In genomic region chr15:67836134-67836455, GRCh38 we compare ENCODE assay signal across 9 cellular contexts. TPM values are rescaled to one million over a fixed set of nuclear protein-coding genes. Genes with fewer than 3 reads are reported as not detected.
DNase-seq lines count a peak whose midpoint lies in the region; ATAC-seq, FAIRE-seq and TF ChIP-seq lines count a peak whose summit lies in the region.
"Had no signal": no experiment of that assay in that cellular context is flagged by ENCODE, and none has a peak within 500 bp of the region (broad histone marks: within the 10 kb centered on the region; RNA-seq: fewer than 3 reads in every experiment).

No MANE protein-coding gene starts in this region.

- no peak overlapping the region for H2BK12ac ChIP-seq in mesenchymal stem cell (ENCODE audit: low read length in 2 of 2)

- H3K79me1 ChIP-seq in mesenchymal stem cell (replicated peaks; ENCODE audit: low read length, poor library complexity, severe bottlenecking): peaks cover under 1% of the 10 kb centered on the region

- DNase-seq in heart right ventricle (no peak), left ventricle myocardium superior (no peak), K562 (ENCODE audit: extremely low read depth in 1 of 4, low spot score in 3 of 4) (no peak), mesenchymal stem cell (no peak), vagina (ENCODE audit: extremely low spot score in 2 of 2) (no peak), NCI-H1092 treated with DMSO at 0.1 percent for 48 hours (lab: John Stamatoyannopoulos, UW) (no peak), HK-2 (ENCODE audit: unreplicated experiment) (no peak), 8988T (no peak)

- no TSS peak for BruUV-seq in K562 (replicated peaks; lab: Mats Ljungman, UMichigan)

- H3K9me1 ChIP-seq in K562 (ENCODE audit: control insufficient read depth, insufficient read depth, low read length): no peaks in the 10 kb centered on the region

- no peak overlapping the region for H2BK120ac ChIP-seq in mesenchymal stem cell (ENCODE audit: low read depth, low read length)

- no peak for FAIRE-seq in K562 (lab: Jason Lieb, UNC)

- H4K20me1 ChIP-seq in K562 (replicated peaks; ENCODE audit: control insufficient read depth, insufficient read depth, low read length): no peaks in the 10 kb centered on the region; the same call in 1 of the 2 replicates

- H2AFZ ChIP-seq in K562 (ENCODE audit: low read depth, low read length) (no peak overlapping the region), mesenchymal stem cell (ENCODE audit: low read depth, low read length) (no peak overlapping the region)

- H2AK5ac ChIP-seq in mesenchymal stem cell (ENCODE audit: low read length, severe bottlenecking): no peak overlapping the region

- H2BK15ac ChIP-seq in mesenchymal stem cell (ENCODE audit: low read depth, poor library complexity, severe bottlenecking): no peak overlapping the region

- TF ChIP-seq EP300 in K562 (IDR thresholded peaks at IDR 0.05; ENCODE audit: low read length): no peak

- no peaks in the 10 kb centered on the region for H3K79me2 ChIP-seq in K562 (ENCODE audit: control insufficient read depth, insufficient read depth, low read length)

- H3K4me3 ChIP-seq in heart right ventricle (peak overlapping the region; percentile 10 to 52 (median 45)), K562 (no peak overlapping the region), mesenchymal stem cell (ENCODE audit: insufficient read depth in 1 of 2, low read depth in 1 of 2, low read length in 2 of 2) (peak overlapping the region in 1 of 2 experiments; percentile 70), vagina (peak overlapping the region; percentile 38 to 46)

- ATAC-seq in heart right ventricle (no peak), left ventricle myocardium superior (no peak), K562 (no peak)

- H4K91ac ChIP-seq in mesenchymal stem cell (ENCODE audit: low read length): no peak overlapping the region

- H3K36me3 ChIP-seq in heart right ventricle (no peaks in the 10 kb centered on the region), K562 (ENCODE audit: control insufficient read depth, insufficient read depth, low read length) (no peaks in the 10 kb centered on the region), mesenchymal stem cell (ENCODE audit: control insufficient read depth in 1 of 2, insufficient read depth in 2 of 2, low read depth in 1 of 2, low read length in 2 of 2) (no peaks in the 10 kb centered on the region), vagina (no peaks in the 10 kb centered on the region)

- no peak overlapping the region for H4K8ac ChIP-seq in mesenchymal stem cell (ENCODE audit: low read length)

- TF ChIP-seq CTCF in heart right ventricle (IDR thresholded peaks at IDR 0.05) (no peak), K562 (IDR thresholded peaks at IDR 0.05 in 2 of 3, conservative IDR thresholded peaks at IDR 0.05 in 1 of 3; ENCODE audit: insufficient read depth in 2 of 3, low read depth in 1 of 3, low read length in 3 of 3) (no peak), vagina (IDR thresholded peaks at IDR 0.05) (no peak)

- peaks cover 27 to 53% (median 51%) of the 10 kb centered on the region in 7 donors for H3K27me3 ChIP-seq in heart right ventricle
- peaks cover 2 to 29% of the 10 kb centered on the region in 2 experiments; a peak in 4 of 5 replicates for H3K27me3 ChIP-seq in K562 (ENCODE audit: control insufficient read depth in 2 of 2, insufficient read depth in 2 of 2, low read length in 2 of 2)
- peaks cover 59 to 64% of the 10 kb centered on the region in 2 experiments for H3K27me3 ChIP-seq in mesenchymal stem cell (ENCODE audit: control insufficient read depth in 1 of 2, insufficient read depth in 1 of 2, low read length in 2 of 2)
- H3K27me3 ChIP-seq in vagina: peaks cover 17% of the 10 kb centered on the region

- TF ChIP-seq POLR2A in K562 (conservative IDR thresholded peaks at IDR 0.05) (no peak), vagina (IDR thresholded peaks at IDR 0.05) (no peak)

- no peak overlapping the region for H3K23ac ChIP-seq in mesenchymal stem cell (ENCODE audit: low read length in 2 of 2)

- no peak for TF ChIP-seq RAD21 in K562 (CRISPR knock-in tag; conservative IDR thresholded peaks at IDR 0.05 in 1 of 2, IDR thresholded peaks at IDR 0.05 in 1 of 2)

- H3K9me3 ChIP-seq in heart right ventricle (no peaks in the 10 kb centered on the region), K562 (replicated peaks; ENCODE audit: control insufficient read depth, insufficient read depth, low read depth, low read length) (no peaks in the 10 kb centered on the region), mesenchymal stem cell (ENCODE audit: control insufficient read depth, low read length) (no peaks in the 10 kb centered on the region), vagina (no peaks in the 10 kb centered on the region)

- intact Hi-C loops in heart right ventricle (cut with DNase I) (loop anchor here (1.0 to 10.0 kb wide), 13 partner anchors 61 to 891 kb away; partner anchors contain the start of genes C15orf61 (in 3 of the 10) and MAP2K5 (in 1 of the 10)), left ventricle myocardium superior (cut with micrococcal nuclease) (loop anchor here (10.0 kb wide), 1 partner anchor 381 kb away; no protein-coding TSS in a partner anchor), K562 (cut with micrococcal nuclease) (loop anchor here (1.0 to 10.0 kb wide), 2 partner anchors 379 to 531 kb away; no protein-coding TSS in a partner anchor), vagina (cut with DNase I) (loop anchor here (5.0 kb wide), 1 partner anchor 294 kb away; the partner anchor contains the start of gene MAP2K5)

- H3K14ac ChIP-seq in mesenchymal stem cell (ENCODE audit: low read length in 2 of 2): no peak overlapping the region

- H3K4ac ChIP-seq in mesenchymal stem cell (ENCODE audit: low read depth in 1 of 2, low read length in 2 of 2): no peak overlapping the region

- CTCF ChIA-PET in K562 (lab: Yijun Ruan, JAX; ENCODE audit: low intra/inter-chr PET ratio): interaction anchor here (0.6 to 5.5 kb wide), 4 partner anchors 334 to 580 kb away, joined by 3 to 39 read pairs (median 12); no protein-coding TSS in a partner anchor

- WGBS in heart right ventricle, 2 donors: 1 to 4% methylated on average over 16 of the region's 16 CpGs
- WGBS in K562 (ENCODE audit: insufficient coverage, low coverage, missing lambda C conversion rate): 33% methylated on average over 16 of the region's 16 CpGs
- WGBS in mesenchymal stem cell: under 1% methylated on average over 8 of the region's 16 CpGs

- H3K4me2 ChIP-seq in K562 (ENCODE audit: insufficient read depth, low read length) (no peak overlapping the region), mesenchymal stem cell (ENCODE audit: low read length, poor library complexity, severe bottlenecking) (peak overlapping the region; percentile 23)

- peak overlapping the region in 1 of 2 experiments; percentile 57; a peak in 2 of 4 replicates for H3K9ac ChIP-seq in K562 (ENCODE audit: insufficient read depth in 1 of 2, low read depth in 2 of 2, low read length in 2 of 2)
- H3K9ac ChIP-seq in mesenchymal stem cell (ENCODE audit: low read length): peak overlapping the region; percentile 79

- H3K18ac ChIP-seq in mesenchymal stem cell (ENCODE audit: low read depth in 1 of 2, low read length in 2 of 2): no peak overlapping the region

- peaks cover 19 to 62% (median 50%) of the 10 kb centered on the region in 9 donors for H3K4me1 ChIP-seq in heart right ventricle
- peaks cover 9 to 44% of the 10 kb centered on the region in 2 experiments for H3K4me1 ChIP-seq in K562 (replicated peaks in 1 of 2; ENCODE audit: control insufficient read depth in 2 of 2, insufficient read depth in 2 of 2, low read length in 2 of 2)
- H3K4me1 ChIP-seq in mesenchymal stem cell (ENCODE audit: control insufficient read depth, insufficient read depth, low read depth, low read length): peaks cover 26% of the 10 kb centered on the region
- peaks cover 54% of the 10 kb centered on the region for H3K4me1 ChIP-seq in vagina

- in situ Hi-C loops in K562 (cut with MboI): loop anchor here (5.0 to 10.0 kb wide), 2 partner anchors 379 to 901 kb away; no protein-coding TSS in a partner anchor

- H3K27ac ChIP-seq in heart right ventricle (peak overlapping the region in 1 of 10 donors; percentile 0), K562 (ENCODE audit: extremely low read depth, low read depth, low read length) (no peak overlapping the region), mesenchymal stem cell (ENCODE audit: low read length, poor library complexity, severe bottlenecking) (no peak overlapping the region), vagina (no peak overlapping the region)

- no peak overlapping the region for H2BK5ac ChIP-seq in mesenchymal stem cell (ENCODE audit: low read depth, low read length, poor library complexity, severe bottlenecking)

- POLR2A ChIA-PET in K562 (lab: Yijun Ruan, JAX): no interaction called here

RNA-seq across cellular contexts. Expression of gene RNU6-1, which starts 3.8 kb away (rescaled TPM):
- total RNA-seq in heart right ventricle (not detected), left ventricle myocardium superior (not detected), K562 (2014; rRNA removed) (not detected in 2 replicates), K562 (2014; rRNA removed; fragmentation: Illumina TruSeq; extraction: Trizol) (not detected in 2 replicates), K562 (2015; rRNA removed; fragmentation: Illumina TruSeq; extraction: Trizol) (not detected in 2 replicates), K562 (2021) (not detected in 2 replicates), vagina (not detected)
- polyA plus RNA-seq in heart right ventricle (not detected), K562 (2011; rRNA removed) (not detected in 2 replicates), K562 (2014; fragmentation: Illumina TruSeq; extraction: Trizol) (not detected in 2 replicates), K562 (2014; fragmentation: Nextera tagmentation; extraction: Ambion mirVana) (not detected), K562 (2014; rRNA removed) (not detected in 2 replicates)
- total RNA-seq in K562 (2011; cell fraction: chromatin; rRNA removed; ENCODE audit: low replicate concordance): not detected in 2 replicates
- not detected in 2 replicates for total RNA-seq in K562 (2011; cell fraction: nucleolus; rRNA removed)
- total RNA-seq in K562 (2011; cell fraction: nucleoplasm; rRNA removed): not detected in 2 replicates
- not detected in 2 replicates for polyA plus RNA-seq in K562 (2011; cell fraction: cytosol; rRNA removed)
- polyA plus RNA-seq in K562 (2011; cell fraction: nucleus; rRNA removed): not detected in 2 replicates
- not detected in 2 replicates for polyA plus RNA-seq in K562 (2012)
- under 0.01 TPM in 2 replicates for polyA minus RNA-seq in K562 (2011; rRNA and poly(A)+ RNA removed)
- 667 TPM in 1 of 2 replicates, not detected in the other for polyA minus RNA-seq in K562 (2011; cell fraction: cytosol; rRNA and poly(A)+ RNA removed)
- under 0.01 TPM in 1 of 2 replicates, not detected in the other for polyA minus RNA-seq in K562 (2011; cell fraction: nucleus; rRNA and poly(A)+ RNA removed)
- polyA plus RNA-seq in mesenchymal stem cell (2013, experiment 1 of 2): not detected
- not detected for polyA plus RNA-seq in mesenchymal stem cell (2013, experiment 2 of 2)
- total RNA-seq: renal cortical epithelial cell had no signal

RNA-seq across cellular contexts. Expression of gene SKOR1, which starts 10.8 kb away (rescaled TPM):
- total RNA-seq in heart right ventricle: under 1 TPM; 0.07 to 0.40 (median 0.16) TPM
- under 1 TPM; 0.15 to 0.16 TPM for polyA plus RNA-seq in heart right ventricle
- 0.07 TPM for total RNA-seq in left ventricle myocardium superior
- 0.12 and 0.25 TPM in 2 replicates for total RNA-seq in K562 (2011; cell fraction: chromatin; rRNA removed; ENCODE audit: low replicate concordance)
- 0.17 TPM in 1 of 2 replicates, not detected in the other for total RNA-seq in K562 (2011; cell fraction: nucleolus; rRNA removed)
- total RNA-seq in K562 (2011; cell fraction: nucleoplasm; rRNA removed): 0.07 TPM in 1 of 2 replicates, not detected in the other
- total RNA-seq in K562 (2014; rRNA removed): 0.12 and 0.41 TPM in 2 replicates
- total RNA-seq in K562 (2014; rRNA removed; fragmentation: Illumina TruSeq; extraction: Trizol): not detected in 2 replicates
- total RNA-seq in K562 (2015; rRNA removed; fragmentation: Illumina TruSeq; extraction: Trizol): 0.07 TPM in 1 of 2 replicates, not detected in the other
- 0.31 TPM in 2 replicates for total RNA-seq in K562 (2021)
- polyA plus RNA-seq in K562 (2011; rRNA removed): 0.04 and 0.08 TPM in 2 replicates
- polyA plus RNA-seq in K562 (2011; cell fraction: cytosol; rRNA removed): 0.01 and 0.07 TPM in 2 replicates
- 0.18 and 0.22 TPM in 2 replicates for polyA plus RNA-seq in K562 (2011; cell fraction: nucleus; rRNA removed)
- 0.13 and 0.43 TPM in 2 replicates for polyA plus RNA-seq in K562 (2012)
- polyA plus RNA-seq in K562 (2014; fragmentation: Illumina TruSeq; extraction: Trizol): 0.04 and 0.07 TPM in 2 replicates
- not detected for polyA plus RNA-seq in K562 (2014; fragmentation: Nextera tagmentation; extraction: Ambion mirVana)
- polyA plus RNA-seq in K562 (2014; rRNA removed): 0.11 and 0.23 TPM in 2 replicates
- 0.07 and 0.12 TPM in 2 replicates for polyA minus RNA-seq in K562 (2011; rRNA and poly(A)+ RNA removed)
- polyA minus RNA-seq in K562 (2011; cell fraction: cytosol; rRNA and poly(A)+ RNA removed): 0.36 TPM in 1 of 2 replicates, not detected in the other
- polyA minus RNA-seq in K562 (2011; cell fraction: nucleus; rRNA and poly(A)+ RNA removed): 0.13 and 0.33 TPM in 2 replicates
- polyA plus RNA-seq in mesenchymal stem cell (2013, experiment 1 of 2): 0.06 TPM
- polyA plus RNA-seq in mesenchymal stem cell (2013, experiment 2 of 2): 0.08 TPM
- 0.25 TPM for total RNA-seq in vagina
